In the genomic region with DNA sequence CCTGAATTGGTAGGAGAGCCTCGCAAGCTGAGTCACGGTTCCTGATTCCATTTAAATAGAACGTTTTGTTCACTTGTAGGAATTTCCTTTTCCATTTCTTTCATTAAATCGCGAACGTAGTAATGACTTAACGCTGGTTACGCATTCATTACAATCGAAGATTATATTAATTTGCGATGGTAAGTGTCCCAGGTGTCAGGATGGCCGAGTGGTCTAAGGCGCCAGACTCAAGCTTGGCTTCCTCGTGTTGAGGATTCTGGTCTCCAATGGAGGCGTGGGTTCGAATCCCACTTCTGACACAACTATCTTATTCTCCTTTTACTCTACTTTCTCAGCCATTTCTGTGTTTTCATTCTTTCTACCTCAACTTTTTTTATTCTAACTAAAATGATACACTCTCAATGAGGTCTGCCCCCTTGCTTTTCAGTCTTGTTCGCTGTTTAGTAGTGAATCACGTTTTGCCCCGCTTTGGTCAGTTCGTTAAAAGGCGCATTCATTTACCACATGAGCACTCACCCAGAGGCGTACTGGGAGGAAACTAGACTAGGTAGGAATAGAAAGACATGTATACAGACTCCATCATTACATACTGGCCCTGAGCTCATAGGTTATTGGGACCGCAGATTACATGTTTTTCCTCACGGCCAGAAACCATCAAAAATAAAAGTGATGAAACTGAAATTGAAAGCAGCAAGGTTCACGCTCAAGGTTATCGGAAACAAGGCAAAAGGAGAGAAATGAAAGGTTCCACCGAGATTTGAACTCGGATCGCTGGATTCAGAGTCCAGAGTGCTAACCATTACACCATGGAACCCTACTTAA, we compare ENCODE assay signal across 8 cellular contexts. TPM values are rescaled to one million over a fixed set of nuclear protein-coding genes. Genes with fewer than 3 reads are reported as not detected.
DNase-seq lines count a peak whose midpoint lies in the region; ATAC-seq and FAIRE-seq lines count a peak whose summit lies in the region.

No MANE protein-coding gene starts in this region.

- FAIRE-seq in G401.6 (lab: Jason Lieb, UNC): peak; percentile 74

- DNase-seq in NCI-H1105 (lab: John Stamatoyannopoulos, UW) (peak; percentile 75), SW 1271 (lab: John Stamatoyannopoulos, UW) (peak; percentile 76 to 96), amniotic epithelial cell (ENCODE audit: low read depth) (peak; percentile 81), left cardiac atrium (peak; percentile 77), posterior cingulate gyrus (peak in 8 of 10 donors; percentile 47 to 91 (median 67)), ureter (ENCODE audit: low spot score) (peak; percentile 84)

- intact Hi-C loops in left cardiac atrium (cut with DNase I) (loop anchor here (5.0 kb wide), 3 partner anchors 41 to 104 kb away; no protein-coding TSS in a partner anchor), posterior cingulate gyrus (cut with DNase I) (loop anchor here (1.0 to 5.0 kb wide), 3 partner anchors 40 to 104 kb away; no protein-coding TSS in a partner anchor)

- peak; percentile 60 for ATAC-seq in HG02571 (IDR thresholded peaks at IDR 0.05; ENCODE audit: unreplicated experiment)
- peak; percentile 75 to 93 for ATAC-seq in left cardiac atrium

RNA-seq across cellular contexts. Expression of gene TRIM27, which starts 17.3 kb away (rescaled TPM):
- total RNA-seq in left cardiac atrium (10 to 100 TPM; 20.7 to 25.3 TPM), ureter (85.2 TPM)

Comparison
In these comparisons a context has a peak if more than half of its experiments do, and no peak if none do; other contexts are left out.
1. Peak in every context shown above with its lines: DNase-seq and ATAC-seq.